6 cellular contexts compared by ENCODE assay signal in genomic region chr19:12486265-12486783, GRCh38. TPM values are rescaled to one million over a fixed set of nuclear protein-coding genes. Genes with fewer than 3 reads are reported as not detected.
DNase-seq lines count a peak whose midpoint lies in the region; ATAC-seq and TF ChIP-seq lines count a peak whose summit lies in the region.
"Not testable (repeated sequence)": the region's sequence is repeated elsewhere in the genome, so short reads cannot be mapped to it uniquely, and the experiment has no call there.

No MANE protein-coding gene starts in this region.

- not testable (repeated sequence) for DNase-seq in CD4-positive, CD25-positive, alpha-beta regulatory T cell; naive thymus-derived CD4-positive, alpha-beta T cell; neural crest cell (ENCODE audit: low read depth, low spot score)

- H3K4me1 ChIP-seq in CD4-positive, CD25-positive, alpha-beta regulatory T cell (ENCODE audit: control insufficient read depth, insufficient read depth, low read length, poor library complexity, severe bottlenecking) = peaks cover 23% of the 10 kb centered on the region
- not testable (repeated sequence) for H3K4me1 ChIP-seq in HEK293 (ENCODE audit: control insufficient read depth, insufficient read depth, low read length)
- peaks cover 0 to 14% of the 10 kb centered on the region in 2 donors for H3K4me1 ChIP-seq in naive thymus-derived CD4-positive, alpha-beta T cell (ENCODE audit: control insufficient read depth in 2 of 2, insufficient read depth in 2 of 2, low read length in 2 of 2)

- not testable (repeated sequence) for H3K9me3 ChIP-seq in CD4-positive, CD25-positive, alpha-beta regulatory T cell (ENCODE audit: control insufficient read depth in 2 of 2, low read length in 2 of 2); HEK293 (ENCODE audit: control insufficient read depth, insufficient read depth, low read depth, low read length); naive thymus-derived CD4-positive, alpha-beta T cell (ENCODE audit: control insufficient read depth in 2 of 3, low read length in 3 of 3)

- not testable (repeated sequence) for H3K36me3 ChIP-seq in CD4-positive, CD25-positive, alpha-beta regulatory T cell (ENCODE audit: control insufficient read depth, insufficient read depth, low read length); HEK293 (ENCODE audit: control insufficient read depth in 2 of 2, insufficient read depth in 1 of 2, low read length in 2 of 2); naive thymus-derived CD4-positive, alpha-beta T cell (ENCODE audit: control insufficient read depth in 2 of 3, insufficient read depth in 3 of 3, low read length in 3 of 3)

- not testable (repeated sequence) for H3K36me3 Mint-ChIP-seq in CD4-positive, CD25-positive, alpha-beta regulatory T cell; naive thymus-derived CD4-positive, alpha-beta T cell; neural crest cell (ENCODE audit: low read depth)
- peaks cover 19% of the 10 kb centered on the region for H3K36me3 Mint-ChIP-seq in brain
- H3K36me3 Mint-ChIP-seq in nephron (ENCODE audit: low read depth) = peaks cover 18% of the 10 kb centered on the region

- H3K4me3 Mint-ChIP-seq in CD4-positive, CD25-positive, alpha-beta regulatory T cell = peak overlapping the region in 3 of 4 donors; percentile 13 to 99 (median 77)
- H3K4me3 Mint-ChIP-seq in brain (peak overlapping the region in 4 of 5 experiments; percentile 39 to 75 (median 52)), nephron (peak overlapping the region; percentile 59 to 79 (median 66)), neural crest cell (peak overlapping the region; percentile 65)
- H3K4me3 Mint-ChIP-seq in naive thymus-derived CD4-positive, alpha-beta T cell = peak overlapping the region in 6 of 10 donors; percentile 12 to 59 (median 22)

- not testable (repeated sequence) for H3K9me3 Mint-ChIP-seq in CD4-positive, CD25-positive, alpha-beta regulatory T cell; naive thymus-derived CD4-positive, alpha-beta T cell; neural crest cell
- peaks cover 2 to 15% (median 9%) of the 10 kb centered on the region in 5 experiments for H3K9me3 Mint-ChIP-seq in brain
- peaks cover 11% of the 10 kb centered on the region for H3K9me3 Mint-ChIP-seq in nephron

- POLR2A ChIA-PET in HEK293 (lab: Yijun Ruan, JAX) = interaction anchor here (0.6 to 1.3 kb wide), 2 partner anchors 9 to 970 kb away, joined by 3 to 4 read pairs; no protein-coding TSS in a partner anchor
- POLR2A ChIA-PET in naive thymus-derived CD4-positive, alpha-beta T cell (lab: Charles Lee) = interaction anchor here (0.6 kb wide), 1 partner anchor 322 kb away, joined by 4 read pairs; no protein-coding TSS in a partner anchor

- peaks cover 10 to 35% (median 25%) of the 10 kb centered on the region in 4 donors for H3K4me1 Mint-ChIP-seq in CD4-positive, CD25-positive, alpha-beta regulatory T cell
- H3K4me1 Mint-ChIP-seq in brain (peaks cover 41% of the 10 kb centered on the region), nephron (peaks cover 26% of the 10 kb centered on the region), neural crest cell (peaks cover 35% of the 10 kb centered on the region)
- peaks cover 26 to 34% (median 32%) of the 10 kb centered on the region in 7 donors for H3K4me1 Mint-ChIP-seq in naive thymus-derived CD4-positive, alpha-beta T cell

- H3K27me3 Mint-ChIP-seq in CD4-positive, CD25-positive, alpha-beta regulatory T cell; brain; naive thymus-derived CD4-positive, alpha-beta T cell; nephron (ENCODE audit: low read depth); neural crest cell (ENCODE audit: low read depth): not testable (repeated sequence)

- ATAC-seq in CD4-positive, CD25-positive, alpha-beta regulatory T cell (ENCODE audit: low read depth in 2 of 2); naive thymus-derived CD4-positive, alpha-beta T cell: not testable (repeated sequence)

- H3K27ac ChIP-seq in CD4-positive, CD25-positive, alpha-beta regulatory T cell (ENCODE audit: insufficient read depth, low read length, poor library complexity, severe bottlenecking); HEK293 (ENCODE audit: extremely low read depth, low read depth, low read length); naive thymus-derived CD4-positive, alpha-beta T cell (ENCODE audit: low read depth, low read length): not testable (repeated sequence)

- not testable (repeated sequence) for TF ChIP-seq CTCF in HEK293 (tag by site-specific recombination; IDR thresholded peaks at IDR 0.05); brain (conservative IDR thresholded peaks at IDR 0.05); nephron (IDR thresholded peaks at IDR 0.05; ENCODE audit: unreplicated experiment in 3 of 3); neural crest cell (conservative IDR thresholded peaks at IDR 0.05)

- H3K27me3 ChIP-seq in CD4-positive, CD25-positive, alpha-beta regulatory T cell (ENCODE audit: control insufficient read depth, insufficient read depth, low read length); naive thymus-derived CD4-positive, alpha-beta T cell (ENCODE audit: control insufficient read depth in 2 of 2, insufficient read depth in 2 of 2, low read length in 2 of 2): not testable (repeated sequence)

- H3K4me3 ChIP-seq in CD4-positive, CD25-positive, alpha-beta regulatory T cell (ENCODE audit: low read depth, low read length); HEK293 (ENCODE audit: low read depth, low read length); naive thymus-derived CD4-positive, alpha-beta T cell (ENCODE audit: low read length): not testable (repeated sequence)

- CTCF ChIA-PET in HEK293 (lab: Yijun Ruan, JAX); naive thymus-derived CD4-positive, alpha-beta T cell (lab: Charles Lee): not testable (repeated sequence)

- H3K27ac Mint-ChIP-seq in CD4-positive, CD25-positive, alpha-beta regulatory T cell; brain; naive thymus-derived CD4-positive, alpha-beta T cell; neural crest cell (ENCODE audit: unreplicated experiment): not testable (repeated sequence)
- peak overlapping the region in 2 of 3 experiments; percentile 47 to 48 for H3K27ac Mint-ChIP-seq in nephron

- intact Hi-C loops in naive thymus-derived CD4-positive, alpha-beta T cell (cut with micrococcal nuclease) = not testable (repeated sequence)

TF ChIP-seq in HEK293, 187 proteins besides CTCF, POLR2A, EP300 and RAD21:
- TF ChIP-seq ZNF366 (tag by site-specific recombination; conservative IDR thresholded peaks at IDR 0.05) = peak; percentile 93

RNA-seq across cellular contexts. Expression of gene ZNF709, which starts 1.7 kb away (rescaled TPM):
- 1.9 TPM for total RNA-seq in CD4-positive, CD25-positive, alpha-beta regulatory T cell
- 1 to 10 TPM; 1.4 to 4.0 (median 3.1) TPM for polyA plus RNA-seq in CD4-positive, CD25-positive, alpha-beta regulatory T cell
- 0.63 TPM for polyA plus RNA-seq in brain (ENCODE audit: insufficient read depth, low read depth, low replicate concordance)
- total RNA-seq in naive thymus-derived CD4-positive, alpha-beta T cell = 1 to 10 TPM; 2.2 to 8.0 (median 5.3) TPM
- 1 to 10 TPM; 2.0 to 3.3 TPM for polyA plus RNA-seq in naive thymus-derived CD4-positive, alpha-beta T cell
- total RNA-seq in neural crest cell = 8.8 and 8.9 TPM in 2 replicates

RNA-seq across cellular contexts. Expression of gene ZNF443, which starts 45.5 kb away (rescaled TPM):
- 3.9 TPM for total RNA-seq in CD4-positive, CD25-positive, alpha-beta regulatory T cell
- polyA plus RNA-seq in CD4-positive, CD25-positive, alpha-beta regulatory T cell = 1 to 10 TPM in 3 of 4 donors, under 1 TPM in 1; 0.43 to 2.2 (median 1.9) TPM
- polyA plus RNA-seq in brain (ENCODE audit: insufficient read depth, low read depth, low replicate concordance) = 1.1 TPM
- 1 to 10 TPM; 3.0 to 9.1 (median 4.1) TPM for total RNA-seq in naive thymus-derived CD4-positive, alpha-beta T cell
- 1 to 10 TPM; 1.6 to 3.9 TPM for polyA plus RNA-seq in naive thymus-derived CD4-positive, alpha-beta T cell
- 9.9 and 10.3 TPM in 2 replicates for total RNA-seq in neural crest cell

Comparison
In these comparisons a context has a peak if more than half of its experiments do, and no peak if none do; other contexts are left out.
1. H3K4me3 Mint-ChIP-seq: peak in every context shown above with its lines; median percentile 77 in CD4-positive, CD25-positive, alpha-beta regulatory T cell; 66 in nephron; 65 in neural crest cell; 52 in brain; 22 in naive thymus-derived CD4-positive, alpha-beta T cell.